1 cellular context compared by ENCODE assay signal in genomic region chr1:167463055-167463454, GRCh38.
TF ChIP-seq lines count a peak whose summit lies in the region.

No MANE protein-coding gene starts in this region.

TF ChIP-seq in K562, 482 proteins besides CTCF, POLR2A, EP300 and RAD21:
- TF ChIP-seq CBFA2T3 (IDR thresholded peaks at IDR 0.05) (0 out of 2 replicates have a peak, but pooled peaks have one; percentile 23), ZNF79 (CRISPR knock-in tag; IDR thresholded peaks at IDR 0.05; ENCODE audit: low read depth) (no peak), TCF3 (CRISPR knock-in tag; IDR thresholded peaks at IDR 0.05) (0 out of 2 replicates have a peak, but pooled peaks have one; percentile 10)
TF ChIP-seq in K562: peak in this region for 2.
